16 cellular contexts compared by ENCODE assay signal in genomic region chrX:72101597-72102037, GRCh38. TPM values are rescaled to one million over a fixed set of nuclear protein-coding genes. Genes with fewer than 3 reads are reported as not detected.
A peak's percentile ranks its signal among the peaks of the same experiment; 100 is the strongest.
DNase-seq lines count a peak whose midpoint lies in the region; ATAC-seq and TF ChIP-seq lines count a peak whose summit lies in the region.
"Had no signal": no experiment of that assay in that cellular context is flagged by ENCODE, and none has a peak within 500 bp of the region (broad histone marks: within the 10 kb centered on the region; RNA-seq: fewer than 3 reads in every experiment).

No MANE protein-coding gene starts in this region.

- WGBS in transverse colon (ENCODE audit: low coverage in 1 of 2), 2 donors, result 63% methylated on average over 4 of the region's 4 CpGs; no CpG with 5 or more reads in 1 of the 2 donors

- no peak overlapping the region for H3K27ac Mint-ChIP-seq in activated T-cell treated with anti-CD3 and anti-CD28 coated beads, Interleukin-2, amount 50 U/mL, for 24 hours
- peak overlapping the region; percentile 20 for H3K27ac Mint-ChIP-seq in stimulated activated naive B cell treated with anti-CD40 and anti-IgM and Interleukin-4, amounts not matched to agents 10 μg/mL and 1 μg/mL and 100 μg/mL, for 72 hours

- in situ Hi-C loops in transverse colon (cut with MboI; ENCODE audit: low pct_ligation_motif_present in 1 of 4, low pct_unique_long_range_greater_than_20kb in 1 of 4, low sequenced_read_pairs in 3 of 4), result no loop called here

- peak overlapping the region; percentile 28 for H3K4me3 Mint-ChIP-seq in activated T-cell treated with anti-CD3 and anti-CD28 coated beads, Interleukin-2, amount 50 U/mL, for 24 hours
- H3K4me3 Mint-ChIP-seq in stimulated activated naive B cell treated with anti-CD40 and anti-IgM and Interleukin-4, amounts not matched to agents 10 μg/mL and 1 μg/mL and 100 μg/mL, for 72 hours, result no peak overlapping the region

- H3K4me1 Mint-ChIP-seq in activated T-cell treated with anti-CD3 and anti-CD28 coated beads, Interleukin-2, amount 50 U/mL, for 24 hours (ENCODE audit: low read depth), result peaks cover 46% of the 10 kb centered on the region
- H3K4me1 Mint-ChIP-seq in stimulated activated naive B cell treated with anti-CD40 and anti-IgM and Interleukin-4, amounts not matched to agents 10 μg/mL and 1 μg/mL and 100 μg/mL, for 72 hours, result peaks cover 33 to 34% of the 10 kb centered on the region in 2 donors

- no peaks in the 10 kb centered on the region for H3K9me3 Mint-ChIP-seq in activated T-cell treated with anti-CD3 and anti-CD28 coated beads, Interleukin-2, amount 50 U/mL, for 24 hours
- no peaks in the 10 kb centered on the region for H3K9me3 Mint-ChIP-seq in stimulated activated naive B cell treated with anti-CD40 and anti-IgM and Interleukin-4, amounts not matched to agents 10 μg/mL and 1 μg/mL and 100 μg/mL, for 72 hours

- H3K36me3 ChIP-seq in OCI-LY3 (replicated peaks; ENCODE audit: low read depth, low read length), result no peaks in the 10 kb centered on the region
- no peaks in the 10 kb centered on the region for H3K36me3 ChIP-seq in transverse colon
- H3K36me3 ChIP-seq: brain microvascular endothelial cell, left ventricle myocardium inferior, pancreas had no signal

- no peak for ATAC-seq in stimulated activated naive B cell treated with anti-CD40 and anti-IgM and Interleukin-4, amounts not matched to agents 10 μg/mL and 1 μg/mL and 100 μg/mL, for 72 hours (replicated peaks)

- no peak for TF ChIP-seq EP300 in transverse colon (IDR thresholded peaks at IDR 0.05; ENCODE audit: low read depth)

- TF ChIP-seq POLR2A in transverse colon (IDR thresholded peaks at IDR 0.05), result no peak

- intact Hi-C loops in transverse colon (cut with DNase I; ENCODE audit: low total_unique reads), result no loop called here

- H3K27ac ChIP-seq in OCI-LY3 (ENCODE audit: low read length), result no peak overlapping the region
- no peak overlapping the region for H3K27ac ChIP-seq in transverse colon
- H3K27ac ChIP-seq: brain microvascular endothelial cell, left ventricle myocardium inferior, pancreas, VCaP had no signal

- no peak overlapping the region for H3K9ac ChIP-seq in OCI-LY3 (ENCODE audit: low read length)

- H3K4me2 ChIP-seq in OCI-LY3 (ENCODE audit: low read length), result peak overlapping the region; percentile 83

- H3K27me3 ChIP-seq in OCI-LY3 (ENCODE audit: low read depth, low read length), result peaks cover 26% of the 10 kb centered on the region
- H3K27me3 ChIP-seq in transverse colon, result no peaks in the 10 kb centered on the region
- H3K27me3 ChIP-seq: brain microvascular endothelial cell had no signal

- H3K4me3 ChIP-seq in OCI-LY3 (ENCODE audit: low read length), result no peak overlapping the region
- H3K4me3 ChIP-seq in transverse colon, result no peak overlapping the region
- H3K4me3 ChIP-seq: left ventricle myocardium inferior, pancreas had no signal

- no peak for TF ChIP-seq CTCF in OCI-LY3 (IDR thresholded peaks at IDR 0.05; ENCODE audit: low read depth, low read length)
- no peak for TF ChIP-seq CTCF in transverse colon (IDR thresholded peaks at IDR 0.05)

- no peak for DNase-seq in activated T-cell treated with anti-CD3 and anti-CD28 coated beads, Interleukin-2, amount 50 U/mL, for 24 hours
- DNase-seq in activated T-cell treated with anti-CD3 and anti-CD28 coated beads, Interleukin-2, amount 50 U/mL, for 1 hour, result no peak
- DNase-seq in islet precursor cell (peak; percentile 68), SK-N-DZ (ENCODE audit: low spot score) (no peak), DMS114 treated with DMSO at 0.1 percent for 48 hours (lab: John Stamatoyannopoulos, UW; ENCODE audit: unreplicated experiment) (no peak), transverse colon (no peak)
- no peak for DNase-seq in stimulated activated naive B cell treated with anti-CD40 and anti-IgM and Interleukin-4, amounts not matched to agents 10 μg/mL and 1 μg/mL and 100 μg/mL, for 72 hours
- DNase-seq: brain microvascular endothelial cell, DMS53, glutamatergic neuron, left ventricle myocardium inferior, NCI-H1092, NCI-H524 had no signal

- no peaks in the 10 kb centered on the region for H3K79me2 ChIP-seq in OCI-LY3 (ENCODE audit: low read length)

- H2AFZ ChIP-seq in OCI-LY3 (ENCODE audit: low read depth, low read length), result no peak overlapping the region

- no peaks in the 10 kb centered on the region for H3K9me3 ChIP-seq in OCI-LY3 (ENCODE audit: insufficient read depth, low read length)
- no peaks in the 10 kb centered on the region for H3K9me3 ChIP-seq in transverse colon
- H3K9me3 ChIP-seq: left ventricle myocardium inferior, pancreas had no signal

- peaks cover 38% of the 10 kb centered on the region for H3K4me1 ChIP-seq in OCI-LY3 (ENCODE audit: low read length)
- H3K4me1 ChIP-seq in transverse colon, result no peaks in the 10 kb centered on the region
- H3K4me1 ChIP-seq: pancreas had no signal

- no peaks in the 10 kb centered on the region for H4K20me1 ChIP-seq in OCI-LY3 (ENCODE audit: insufficient read depth, low read length)

- H3K27me3 Mint-ChIP-seq in activated T-cell treated with anti-CD3 and anti-CD28 coated beads, Interleukin-2, amount 50 U/mL, for 24 hours, result peaks cover 79% of the 10 kb centered on the region
- peaks cover 4 to 32% of the 10 kb centered on the region in 2 donors for H3K27me3 Mint-ChIP-seq in stimulated activated naive B cell treated with anti-CD40 and anti-IgM and Interleukin-4, amounts not matched to agents 10 μg/mL and 1 μg/mL and 100 μg/mL, for 72 hours

- no peaks in the 10 kb centered on the region for H3K36me3 Mint-ChIP-seq in activated T-cell treated with anti-CD3 and anti-CD28 coated beads, Interleukin-2, amount 50 U/mL, for 24 hours (ENCODE audit: low read depth)
- H3K36me3 Mint-ChIP-seq in stimulated activated naive B cell treated with anti-CD40 and anti-IgM and Interleukin-4, amounts not matched to agents 10 μg/mL and 1 μg/mL and 100 μg/mL, for 72 hours, result no peaks in the 10 kb centered on the region

RNA-seq across cellular contexts. Expression of gene RTL5, which starts 30.1 kb away (rescaled TPM):
- 2.2 and 2.4 TPM in 2 replicates for polyA plus RNA-seq in SK-N-DZ (2014; cell fraction: cytosol; rRNA removed)
- polyA plus RNA-seq in SK-N-DZ (2014; cell fraction: nucleus; rRNA removed), result 2.9 and 5.1 TPM in 2 replicates
- 1 to 10 TPM; 1.3 to 6.0 (median 2.5) TPM for total RNA-seq in transverse colon
